Comparison of ENCODE assay signal across 9 cellular contexts in genomic region chr6:43093361-43094289, GRCh38. TPM values are rescaled to one million over a fixed set of nuclear protein-coding genes. Genes with fewer than 3 reads are reported as not detected.
DNase-seq lines count a peak whose midpoint lies in the region; TF ChIP-seq lines count a peak whose summit lies in the region.
"Had no signal": no experiment of that assay in that cellular context is flagged by ENCODE, and none has a peak within 500 bp of the region (broad histone marks: within the 10 kb centered on the region; RNA-seq: fewer than 3 reads in every experiment).

No MANE protein-coding gene starts in this region.

- H3K9me3 Mint-ChIP-seq in endodermal cell = no peaks in the 10 kb centered on the region

- peak overlapping the region; percentile 56 for H3K27ac Mint-ChIP-seq in endodermal cell

- TF ChIP-seq CTCF in endodermal cell (conservative IDR thresholded peaks at IDR 0.05) (no peak), GM10248 (IDR thresholded peaks at IDR 0.05; ENCODE audit: control extremely low read depth, extremely low read depth, low read depth, missing control alignments) (no peak)

- H3K9ac ChIP-seq in endodermal cell (ENCODE audit: extremely low read depth, low read length, poor library complexity, severe bottlenecking) (no peak overlapping the region), muscle layer of colon (ENCODE audit: low read length) (peak overlapping the region; percentile 62)

- H3K4me1 ChIP-seq in endodermal cell (ENCODE audit: control insufficient read depth, insufficient read depth, low read length) (peaks cover 23% of the 10 kb centered on the region), muscle layer of colon (ENCODE audit: insufficient read depth, low read length) (peaks cover 5% of the 10 kb centered on the region)

- POLR2A ChIA-PET in GM10248 (lab: Yijun Ruan, JAX) = no interaction called here

- H3K27ac ChIP-seq in endodermal cell (ENCODE audit: low read depth, low read length) (peak overlapping the region; percentile 89), muscle layer of colon (ENCODE audit: low read depth, low read length) (peak overlapping the region; percentile 61)

- peak; percentile 87 for DNase-seq in ACHN
- peak; percentile 85 for DNase-seq in M059J (ENCODE audit: low read depth)
- no peak for DNase-seq in endodermal cell
- no peak for DNase-seq in amniotic stem cell (lab: John Stamatoyannopoulos, UW)
- DNase-seq in GM10248 (ENCODE audit: extremely low spot score) = no peak
- DNase-seq in stimulated activated CD8-positive, alpha-beta memory T cell treated with anti-CD3 and anti-CD28 coated beads, Interleukin-4, amount 100 ng/mL, for 48 hours = no peak
- DNase-seq in ureter (ENCODE audit: low spot score) = no peak
- DNase-seq: NCI-H510A had no signal

- in situ Hi-C loops in ACHN (cut with HindIII; ENCODE audit: low pct_ligation_motif_present, low pct_unique_long_range_greater_than_20kb, low sequenced_read_pairs) = no loop called here

- H3K27me3 ChIP-seq in endodermal cell (ENCODE audit: control insufficient read depth, insufficient read depth, low read length, poor library complexity, severe bottlenecking) = no peaks in the 10 kb centered on the region
- H3K27me3 ChIP-seq in muscle layer of colon (ENCODE audit: control insufficient read depth in 1 of 2, insufficient read depth in 2 of 2, low read length in 2 of 2) = no peaks in the 10 kb centered on the region

- H3K36me3 ChIP-seq in endodermal cell (ENCODE audit: control insufficient read depth, insufficient read depth, low read length) (no peaks in the 10 kb centered on the region), muscle layer of colon (ENCODE audit: insufficient read depth, low read length) (no peaks in the 10 kb centered on the region)

- H3K36me3 Mint-ChIP-seq in endodermal cell (ENCODE audit: low read depth) = no peaks in the 10 kb centered on the region

- H3K27me3 Mint-ChIP-seq in endodermal cell (ENCODE audit: insufficient read depth) = no peaks in the 10 kb centered on the region

- H3K4me3 Mint-ChIP-seq in endodermal cell = no peak overlapping the region

- H3K9me3 ChIP-seq in endodermal cell (ENCODE audit: control insufficient read depth, low read length) (no peaks in the 10 kb centered on the region), muscle layer of colon (ENCODE audit: low read length) (no peaks in the 10 kb centered on the region)

- no peak overlapping the region for H3K4me3 ChIP-seq in endodermal cell (ENCODE audit: low read length)
- H3K4me3 ChIP-seq in muscle layer of colon (ENCODE audit: low read depth in 1 of 2, low read length in 2 of 2) = peak overlapping the region; percentile 49 to 74

- peaks cover 69% of the 10 kb centered on the region for H3K4me1 Mint-ChIP-seq in endodermal cell

- WGBS in endodermal cell (ENCODE audit: insufficient coverage in 1 of 2, insufficient read length in 1 of 2), 2 experiments = 86% methylated on average over 9 of the region's 9 CpGs

- CTCF ChIA-PET in GM10248 (lab: Yijun Ruan, JAX) = interaction anchor here (0.9 kb wide), 1 partner anchor 50 kb away, joined by 3 read pairs; no protein-coding TSS in a partner anchor

RNA-seq across cellular contexts. Expression of gene PTK7, which starts 17.5 kb away (rescaled TPM):
- 76.3 and 162 TPM in 2 replicates for total RNA-seq in M059J (2014; rRNA removed; shearing (Covaris generic))
- 100 to 1,000 TPM; 167 to 183 TPM for total RNA-seq in endodermal cell
- 126 TPM for polyA plus RNA-seq in endodermal cell (2013, experiment 1 of 2)
- 121 TPM for polyA plus RNA-seq in endodermal cell (2013, experiment 2 of 2)
- 52.0 TPM for total RNA-seq in ureter

RNA-seq across cellular contexts. Expression of gene KLC4, which starts 34.2 kb away (rescaled TPM):
- total RNA-seq in M059J (2014; rRNA removed; shearing (Covaris generic)) = 14.7 and 21.1 TPM in 2 replicates
- total RNA-seq in endodermal cell (10 to 100 TPM; 36.6 to 38.0 TPM), ureter (23.8 TPM)
- 40.7 TPM for polyA plus RNA-seq in endodermal cell (2013, experiment 1 of 2)
- polyA plus RNA-seq in endodermal cell (2013, experiment 2 of 2) = 35.4 TPM

RNA-seq across cellular contexts. Expression of gene MRPL2, which starts 34.4 kb away (rescaled TPM):
- 43.4 and 55.4 TPM in 2 replicates for total RNA-seq in M059J (2014; rRNA removed; shearing (Covaris generic))
- 10 to 100 TPM; 51.6 to 65.2 TPM for total RNA-seq in endodermal cell
- 64.5 TPM for polyA plus RNA-seq in endodermal cell (2013, experiment 1 of 2)
- polyA plus RNA-seq in endodermal cell (2013, experiment 2 of 2) = 63.3 TPM
- 33.0 TPM for total RNA-seq in ureter

RNA-seq across cellular contexts. Expression of gene CUL7, which starts 40.0 kb away (rescaled TPM):
- total RNA-seq in M059J (2014; rRNA removed; shearing (Covaris generic)) = 8.3 and 17.7 TPM in 2 replicates
- total RNA-seq in endodermal cell = 10 to 100 TPM; 39.0 to 51.7 TPM
- 37.9 TPM for polyA plus RNA-seq in endodermal cell (2013, experiment 1 of 2)
- polyA plus RNA-seq in endodermal cell (2013, experiment 2 of 2) = 36.0 TPM
- total RNA-seq in ureter = 28.8 TPM

Comparison
In these comparisons a context has a peak if more than half of its experiments do, and no peak if none do; other contexts are left out.
1. DNase-seq: peak in ACHN (single experiment) and M059J (single experiment); none in endodermal cell (single experiment), amniotic stem cell (single experiment), GM10248 (single experiment), stimulated activated CD8-positive, alpha-beta memory T cell treated with anti-CD3 and anti-CD28 coated beads, Interleukin-4, amount 100 ng/mL, for 48 hours (single experiment) and ureter (single experiment).